In the genomic region with DNA sequence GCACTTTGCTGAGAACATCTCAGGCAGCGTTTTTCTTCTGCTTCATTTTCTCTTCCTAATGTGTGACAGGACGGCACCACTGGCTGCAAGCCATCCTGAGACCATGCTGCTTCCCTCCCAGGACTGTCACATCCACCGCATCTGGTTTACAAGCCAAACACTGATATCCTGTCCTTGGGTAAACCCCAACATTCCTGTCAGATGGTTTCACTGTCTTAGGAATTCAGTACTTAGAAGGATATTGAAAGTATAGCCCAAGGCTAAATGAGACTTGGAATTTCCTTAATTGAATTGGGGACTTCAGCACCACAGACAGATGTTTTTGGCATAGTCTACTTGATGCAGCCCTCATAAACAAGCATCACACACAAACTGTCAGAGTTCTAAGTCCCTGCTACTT, we compare ENCODE assay signal across 1 cellular context.
TF ChIP-seq lines count a peak whose summit lies in the region.

No MANE protein-coding gene starts in this region.

TF ChIP-seq in GM23338, 12 proteins besides CTCF, POLR2A, EP300 and RAD21 (continued from another document):
- TF ChIP-seq ZNF462 (CRISPR knock-in tag; IDR thresholded peaks at IDR 0.05) (no peak), JUNB (IDR thresholded peaks at IDR 0.05; ENCODE audit: unreplicated experiment) (no peak)
